In genomic region chr9:110797611-110798010, GRCh38 we compare ENCODE assay signal across 21 cellular contexts.
DNase-seq lines count a peak whose midpoint lies in the region; ATAC-seq and TF ChIP-seq lines count a peak whose summit lies in the region.
"Had no signal": no experiment of that assay in that cellular context is flagged by ENCODE, and none has a peak within 500 bp of the region (broad histone marks: within the 10 kb centered on the region; RNA-seq: fewer than 3 reads in every experiment).

No MANE protein-coding gene starts in this region.

- no peak overlapping the region for H3K27ac ChIP-seq in right atrium auricular region
- H3K27ac ChIP-seq: body of pancreas, dorsolateral prefrontal cortex, neural progenitor cell, uterus had no signal

- H3K36me3 ChIP-seq in right atrium auricular region (no peaks in the 10 kb centered on the region), BE2C (no peaks in the 10 kb centered on the region)
- H3K36me3 ChIP-seq: neural progenitor cell, uterus had no signal

- TF ChIP-seq CTCF in astrocyte of the spinal cord (IDR thresholded peaks at IDR 0.05; ENCODE audit: low read depth, low read length) (no peak), right atrium auricular region (IDR thresholded peaks at IDR 0.05) (no peak), BE2C (IDR thresholded peaks at IDR 0.05; ENCODE audit: low read depth, low read length) (no peak)

- DNase-seq in AG08396 (ENCODE audit: low spot score) (peak; percentile 43), M059J (ENCODE audit: low read depth) (peak; percentile 44), astrocyte of the spinal cord (ENCODE audit: low read depth, low spot score) (peak; percentile 81), hepatic stellate cell (ENCODE audit: low spot score) (peak; percentile 34), right atrium auricular region (ENCODE audit: low spot score) (no peak), occipital lobe (lab: John Stamatoyannopoulos, UW) (no peak), BE2C (no peak)
- DNase-seq: activated CD4-positive, alpha-beta T cell treated with anti-CD3 and anti-CD28 coated beads, Interleukin-2, amount 50 U/mL, for 1 hour; activated naive CD4-positive, alpha-beta T cell treated with Interleukin-2 at 50 U/mL for 16 hours; AML-193; body of pancreas; dorsolateral prefrontal cortex; GF-D8; KBM-7; left colon; NCI-H1105; NCI-H748 treated with DMSO at 0.1 percent for 48 hours; right cardiac atrium; uterus had no signal

- H3K27me3 ChIP-seq in right atrium auricular region = no peaks in the 10 kb centered on the region
- H3K27me3 ChIP-seq in BE2C = no peaks in the 10 kb centered on the region
- H3K27me3 ChIP-seq: body of pancreas, dorsolateral prefrontal cortex, neural progenitor cell, uterus had no signal

- in situ Hi-C loops in astrocyte of the spinal cord (cut with HindIII; ENCODE audit: low sequenced_read_pairs) = no loop called here

- H3K9me3 ChIP-seq in right atrium auricular region (no peaks in the 10 kb centered on the region), BE2C (no peaks in the 10 kb centered on the region)
- H3K9me3 ChIP-seq: body of pancreas, uterus had no signal

- ATAC-seq in HG02870 (IDR thresholded peaks at IDR 0.05; ENCODE audit: unreplicated experiment) = no peak
- ATAC-seq: body of pancreas, left colon, right cardiac atrium had no signal

- H3K4me1 ChIP-seq in right atrium auricular region (no peaks in the 10 kb centered on the region), BE2C (no peaks in the 10 kb centered on the region)
- H3K4me1 ChIP-seq: body of pancreas, neural progenitor cell, uterus had no signal

- no peak overlapping the region for H3K4me3 ChIP-seq in astrocyte of the spinal cord (ENCODE audit: low read depth, low read length)
- no peak overlapping the region for H3K4me3 ChIP-seq in right atrium auricular region
- H3K4me3 ChIP-seq in BE2C (ENCODE audit: low read depth, low read length) = no peak overlapping the region
- H3K4me3 ChIP-seq: body of pancreas, dorsolateral prefrontal cortex, neural progenitor cell, uterus had no signal

Comparison
In these comparisons a context has a peak if more than half of its experiments do, and no peak if none do; other contexts are left out.
1. DNase-seq: peak in AG08396 (single experiment), M059J (single experiment), astrocyte of the spinal cord (single experiment) and hepatic stellate cell (single experiment); none in right atrium auricular region (single experiment), occipital lobe (single experiment) and BE2C (single experiment).